Comparison of ENCODE assay signal across 29 cellular contexts in genomic region chr9:126531591-126531990, GRCh38.
DNase-seq lines count a peak whose midpoint lies in the region; ATAC-seq and TF ChIP-seq lines count a peak whose summit lies in the region.
"Had no signal": no experiment of that assay in that cellular context is flagged by ENCODE, and none has a peak within 500 bp of the region (broad histone marks: within the 10 kb centered on the region; RNA-seq: fewer than 3 reads in every experiment).

No MANE protein-coding gene starts in this region.

- H3K4me3 ChIP-seq in lower lobe of right lung (no peak overlapping the region), vagina (no peak overlapping the region)
- H3K4me3 ChIP-seq: BLaER1, hepatocyte, left lung, SK-N-MC, transverse colon had no signal

- H3K36me3 ChIP-seq in lower lobe of right lung = no peaks in the 10 kb centered on the region
- no peaks in the 10 kb centered on the region for H3K36me3 ChIP-seq in vagina
- H3K36me3 ChIP-seq: BLaER1, brain microvascular endothelial cell, left lung, transverse colon had no signal

- H3K4me1 ChIP-seq in lower lobe of right lung (peaks cover 10% of the 10 kb centered on the region), vagina (peaks cover 26% of the 10 kb centered on the region)
- H3K4me1 ChIP-seq: transverse colon had no signal

- DNase-seq in ELF-1 (ENCODE audit: low read depth, low spot score) (peak; percentile 25), cerebellar cortex (ENCODE audit: low spot score) (peak; percentile 39), lower lobe of right lung (peak; percentile 21), posterior vena cava (ENCODE audit: low spot score) (peak; percentile 28), vagina (ENCODE audit: extremely low spot score in 2 of 2) (no peak)
- DNase-seq in stimulated activated naive CD4-positive, alpha-beta T cell (lab: John Stamatoyannopoulos, UW) = no peak
- DNase-seq in stimulated activated CD4-positive, alpha-beta T cell treated with anti-CD3 and anti-CD28 coated beads, Interleukin-4, amount 100 ng/mL, for 24 hours = no peak
- DNase-seq: activated CD4-positive, alpha-beta T cell treated with anti-CD3 and anti-CD28 coated beads for 48 hours; activated naive CD4-positive, alpha-beta T cell treated with Interleukin-2 at 50 U/mL for 16 hours; activated T-cell treated with anti-CD3 and anti-CD28 coated beads, Interleukin-2, amount 50 U/mL, for 72 hours; brain microvascular endothelial cell; DMS79 treated with DMSO at 0.1 percent for 48 hours; effector memory CD8-positive, alpha-beta T cell; foreskin melanocyte; NCI-H1092 treated with DMSO at 0.1 percent for 48 hours; NCI-H187 treated with DMSO at 0.1 percent for 48 hours; NCI-H526 treated with DMSO at 0.1 percent for 48 hours; nucleus accumbens; stimulated activated CD4-positive, alpha-beta T cell treated with anti-CD3 and anti-CD28 coated beads, Interleukin-12 subunit alpha, Interleukin-12 subunit beta, amount 100 ng/mL, for 4 hours; stimulated activated CD4-positive, alpha-beta T cell treated with anti-CD3 and anti-CD28 coated beads, Interleukin-4, amount 100 ng/mL, for 4 hours; stimulated activated naive CD8-positive, alpha-beta T cell treated with anti-CD3 and anti-CD28 coated beads, Interleukin-15, amount 100 ng/mL, for 72 hours; T-helper 17 cell; transverse colon had no signal

- intact Hi-C loops in lower lobe of right lung (cut with DNase I) = no loop called here
- intact Hi-C loops in posterior vena cava (cut with DNase I) = no loop called here
- intact Hi-C loops in vagina (cut with DNase I) = no loop called here

- no peak for TF ChIP-seq POLR2A in vagina (IDR thresholded peaks at IDR 0.05)

- H3K9me3 ChIP-seq in lower lobe of right lung (no peaks in the 10 kb centered on the region), vagina (no peaks in the 10 kb centered on the region)
- H3K9me3 ChIP-seq: BLaER1, Caco-2, left lung, transverse colon had no signal

- peak in 1 of 2 donors; percentile 8 for ATAC-seq in lower lobe of right lung
- ATAC-seq in GM18502 (IDR thresholded peaks at IDR 0.05; ENCODE audit: poor library complexity, unreplicated experiment) = no peak
- ATAC-seq: activated T-cell treated with anti-CD3 and anti-CD28 coated beads, Interleukin-2, amount 50 U/mL, for 72 hours; effector memory CD8-positive, alpha-beta T cell; stimulated activated naive CD8-positive, alpha-beta T cell treated with anti-CD3 and anti-CD28 coated beads, Interleukin-15, amount 100 ng/mL, for 72 hours; T-helper 17 cell had no signal

- TF ChIP-seq CTCF in lower lobe of right lung (IDR thresholded peaks at IDR 0.05) = no peak
- no peak for TF ChIP-seq CTCF in vagina (IDR thresholded peaks at IDR 0.05)

- peak overlapping the region; percentile 27 for H3K27ac ChIP-seq in lower lobe of right lung
- H3K27ac ChIP-seq in vagina = no peak overlapping the region
- H3K27ac ChIP-seq: BLaER1, brain microvascular endothelial cell, SK-N-MC, transverse colon had no signal

- H3K27me3 ChIP-seq in lower lobe of right lung (ENCODE audit: low read depth) (peaks cover 17% of the 10 kb centered on the region), vagina (no peaks in the 10 kb centered on the region)
- H3K27me3 ChIP-seq: BLaER1 had no signal

Comparison
In these comparisons a context has a peak if more than half of its experiments do, and no peak if none do; other contexts are left out.
1. DNase-seq: peak in ELF-1 (single experiment), cerebellar cortex (single experiment), lower lobe of right lung (single experiment) and posterior vena cava (single experiment); none in stimulated activated naive CD4-positive, alpha-beta T cell (0 of 6), stimulated activated CD4-positive, alpha-beta T cell treated with anti-CD3 and anti-CD28 coated beads, Interleukin-4, amount 100 ng/mL, for 24 hours (single experiment) and vagina (0 of 2).